ENCODE assay signal across 8 cellular contexts in the genomic region with DNA sequence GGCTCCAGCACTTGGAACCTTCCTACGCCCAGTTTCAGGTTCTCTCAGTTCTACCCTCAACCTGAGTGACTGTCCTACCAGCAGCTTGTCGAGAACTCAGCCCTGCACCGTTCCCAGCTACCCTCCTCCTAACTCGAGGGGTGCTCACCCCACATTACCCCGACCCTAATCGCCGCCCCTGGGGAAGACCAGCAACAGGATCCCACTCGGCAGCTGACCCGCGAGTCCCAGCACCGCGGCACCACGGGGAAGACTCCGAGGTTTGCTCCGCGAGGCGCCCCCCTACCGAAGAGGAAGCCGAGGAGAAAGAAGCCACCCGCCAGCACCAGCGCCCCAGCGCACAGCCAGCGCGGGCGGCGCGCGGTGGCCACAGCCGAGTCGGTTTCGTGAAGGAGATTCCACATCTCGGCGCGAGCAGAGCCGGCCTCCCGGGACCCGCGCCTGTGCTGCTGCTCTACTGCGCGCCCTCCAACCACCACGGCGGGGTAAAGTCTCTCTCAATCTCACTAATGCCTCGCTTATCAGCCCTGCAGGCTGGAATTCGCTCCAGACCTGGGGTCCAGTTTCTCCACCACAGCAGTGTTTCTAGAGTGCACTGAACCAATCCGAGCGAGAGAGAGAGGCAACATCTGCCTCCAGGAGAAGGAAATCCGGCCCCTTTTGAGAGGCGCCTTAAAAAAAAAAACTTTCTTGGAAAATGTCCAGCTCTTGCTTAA. TPM values are rescaled to one million over a fixed set of nuclear protein-coding genes. Genes with fewer than 3 reads are reported as not detected.
DNase-seq lines count a peak whose midpoint lies in the region; ATAC-seq and TF ChIP-seq lines count a peak whose summit lies in the region.

TSS of gene FOLH1 (minus strand) at position 597 of the 716 bp plus-strand sequence. CDS start at position 404, 193 bp downstream.

- H3K4me2 ChIP-seq in GM23338 = peak within 1 kb of the TSS; percentile 86

- no peaks in the 10 kb centered on the region for H3K9me2 ChIP-seq in GM23338 (ENCODE audit: insufficient read depth)

- peak within 1 kb of the TSS; percentile 78 for H3K4me3 Mint-ChIP-seq in GM23338
- H3K4me3 Mint-ChIP-seq in stimulated activated naive B cell treated with anti-CD40 and anti-IgM and Interleukin-4, amounts not matched to agents 10 μg/mL and 1 μg/mL and 100 μg/mL, for 72 hours = peak within 1 kb of the TSS in 1 of 2 donors; percentile 74

- peaks cover 17% of the 10 kb centered on the region for H3K27me3 Mint-ChIP-seq in GM23338 (ENCODE audit: insufficient read depth, low read depth, poor library complexity)
- peaks cover 14 to 29% of the 10 kb centered on the region in 2 donors for H3K27me3 Mint-ChIP-seq in stimulated activated naive B cell treated with anti-CD40 and anti-IgM and Interleukin-4, amounts not matched to agents 10 μg/mL and 1 μg/mL and 100 μg/mL, for 72 hours

- no peaks in the 10 kb centered on the region for H3K4me1 ChIP-seq in GM23338 (ENCODE audit: insufficient read depth)

- ATAC-seq in GM23338 = peak; percentile 90
- peak; percentile 41 to 67 for ATAC-seq in stimulated activated naive B cell treated with anti-CD40 and anti-IgM and Interleukin-4, amounts not matched to agents 10 μg/mL and 1 μg/mL and 100 μg/mL, for 72 hours (replicated peaks)
- no peak for ATAC-seq in HG03565 (IDR thresholded peaks at IDR 0.05; ENCODE audit: unreplicated experiment)

- no peaks in the 10 kb centered on the region for H3F3A ChIP-seq in GM23338 (replicated peaks; ENCODE audit: low read depth)

- no peak within 1 kb of the TSS for H3K27ac Mint-ChIP-seq in GM23338
- H3K27ac Mint-ChIP-seq in stimulated activated naive B cell treated with anti-CD40 and anti-IgM and Interleukin-4, amounts not matched to agents 10 μg/mL and 1 μg/mL and 100 μg/mL, for 72 hours = no peak within 1 kb of the TSS

- H3K27me3 ChIP-seq in GM23338 (ENCODE audit: insufficient read depth) (peaks cover 47% of the 10 kb centered on the region), WERI-Rb-1 (ENCODE audit: insufficient read depth, low read depth, severe bottlenecking) (peaks cover 15% of the 10 kb centered on the region)

- peak within 1 kb of the TSS; percentile 85 for H2AFZ ChIP-seq in GM23338

- peak; percentile 74 for DNase-seq in GM23338 (ENCODE audit: low spot score)
- DNase-seq in WERI-Rb-1 = peak; percentile 6
- DNase-seq in stimulated activated naive B cell treated with anti-CD40 and anti-IgM and Interleukin-4, amounts not matched to agents 10 μg/mL and 1 μg/mL and 100 μg/mL, for 72 hours = no peak
- no peak for DNase-seq in KG1 (lab: John Stamatoyannopoulos, UW)
- no peak for DNase-seq in activated CD4-positive, CD25-positive, alpha-beta regulatory T cell treated with anti-CD3 and anti-CD28 coated beads, Interleukin-2, amount 50 U/mL, for 72 hours
- no peak for DNase-seq in activated CD8-positive, alpha-beta memory T cell treated with anti-CD3 and anti-CD28 coated beads for 24 hours

- H3K9me3 Mint-ChIP-seq in GM23338 = peaks cover 6% of the 10 kb centered on the region
- H3K9me3 Mint-ChIP-seq in stimulated activated naive B cell treated with anti-CD40 and anti-IgM and Interleukin-4, amounts not matched to agents 10 μg/mL and 1 μg/mL and 100 μg/mL, for 72 hours = no peaks in the 10 kb centered on the region

- H3K36me3 ChIP-seq in GM23338 (ENCODE audit: insufficient read depth) = no peaks in the 10 kb centered on the region
- H3K36me3 ChIP-seq in WERI-Rb-1 = no peaks in the 10 kb centered on the region

- H3K36me3 Mint-ChIP-seq in GM23338 (ENCODE audit: low read depth) = no peaks in the 10 kb centered on the region
- no peaks in the 10 kb centered on the region for H3K36me3 Mint-ChIP-seq in stimulated activated naive B cell treated with anti-CD40 and anti-IgM and Interleukin-4, amounts not matched to agents 10 μg/mL and 1 μg/mL and 100 μg/mL, for 72 hours

- TF ChIP-seq CTCF in GM23338 (conservative IDR thresholded peaks at IDR 0.05; ENCODE audit: low read depth in 2 of 2) (no peak), WERI-Rb-1 (IDR thresholded peaks at IDR 0.05; ENCODE audit: low read depth, low read length) (no peak)

- H3K4me1 Mint-ChIP-seq in GM23338 = no peaks in the 10 kb centered on the region; the same call in 2 of the 3 replicates
- peaks cover 1 to 9% of the 10 kb centered on the region in 2 donors for H3K4me1 Mint-ChIP-seq in stimulated activated naive B cell treated with anti-CD40 and anti-IgM and Interleukin-4, amounts not matched to agents 10 μg/mL and 1 μg/mL and 100 μg/mL, for 72 hours

- no peaks in the 10 kb centered on the region for H4K20me1 ChIP-seq in GM23338 (replicated peaks; ENCODE audit: insufficient read depth)

- H3K4me3 ChIP-seq in GM23338 = peak within 1 kb of the TSS; percentile 78
- no peak within 1 kb of the TSS for H3K4me3 ChIP-seq in WERI-Rb-1 (ENCODE audit: low read depth, low read length)
- H3K4me3 ChIP-seq in iPS-18c (ENCODE audit: insufficient read depth, low read depth, low read length) = peak within 1 kb of the TSS; percentile 47

- H3K27ac ChIP-seq in GM23338 (ENCODE audit: low read depth) (no peak within 1 kb of the TSS), WERI-Rb-1 (no peak within 1 kb of the TSS)

- H3K9me3 ChIP-seq in WERI-Rb-1 (ENCODE audit: severe bottlenecking) (no peaks in the 10 kb centered on the region), iPS-18c (ENCODE audit: control insufficient read depth, insufficient read depth, low read length) (peaks cover 3% of the 10 kb centered on the region)

- H3K79me2 ChIP-seq in GM23338 (replicated peaks; ENCODE audit: insufficient read depth) = no peaks in the 10 kb centered on the region

TF ChIP-seq in GM23338, 12 proteins besides CTCF, POLR2A, EP300 and RAD21 (continues in another document):
- TF ChIP-seq EZH2phosphoT487 (IDR thresholded peaks at IDR 0.05; ENCODE audit: unreplicated experiment) (no peak), ZNF114 (CRISPR knock-in tag; IDR thresholded peaks at IDR 0.05) (no peak), NANOG (IDR thresholded peaks at IDR 0.05; ENCODE audit: borderline replicate concordance) (no peak), ZNF331 (CRISPR knock-in tag; IDR thresholded peaks at IDR 0.05; ENCODE audit: low read depth) (no peak), JUNB (IDR thresholded peaks at IDR 0.05; ENCODE audit: unreplicated experiment) (no peak)
- TF ChIP-seq, protein P1, sequence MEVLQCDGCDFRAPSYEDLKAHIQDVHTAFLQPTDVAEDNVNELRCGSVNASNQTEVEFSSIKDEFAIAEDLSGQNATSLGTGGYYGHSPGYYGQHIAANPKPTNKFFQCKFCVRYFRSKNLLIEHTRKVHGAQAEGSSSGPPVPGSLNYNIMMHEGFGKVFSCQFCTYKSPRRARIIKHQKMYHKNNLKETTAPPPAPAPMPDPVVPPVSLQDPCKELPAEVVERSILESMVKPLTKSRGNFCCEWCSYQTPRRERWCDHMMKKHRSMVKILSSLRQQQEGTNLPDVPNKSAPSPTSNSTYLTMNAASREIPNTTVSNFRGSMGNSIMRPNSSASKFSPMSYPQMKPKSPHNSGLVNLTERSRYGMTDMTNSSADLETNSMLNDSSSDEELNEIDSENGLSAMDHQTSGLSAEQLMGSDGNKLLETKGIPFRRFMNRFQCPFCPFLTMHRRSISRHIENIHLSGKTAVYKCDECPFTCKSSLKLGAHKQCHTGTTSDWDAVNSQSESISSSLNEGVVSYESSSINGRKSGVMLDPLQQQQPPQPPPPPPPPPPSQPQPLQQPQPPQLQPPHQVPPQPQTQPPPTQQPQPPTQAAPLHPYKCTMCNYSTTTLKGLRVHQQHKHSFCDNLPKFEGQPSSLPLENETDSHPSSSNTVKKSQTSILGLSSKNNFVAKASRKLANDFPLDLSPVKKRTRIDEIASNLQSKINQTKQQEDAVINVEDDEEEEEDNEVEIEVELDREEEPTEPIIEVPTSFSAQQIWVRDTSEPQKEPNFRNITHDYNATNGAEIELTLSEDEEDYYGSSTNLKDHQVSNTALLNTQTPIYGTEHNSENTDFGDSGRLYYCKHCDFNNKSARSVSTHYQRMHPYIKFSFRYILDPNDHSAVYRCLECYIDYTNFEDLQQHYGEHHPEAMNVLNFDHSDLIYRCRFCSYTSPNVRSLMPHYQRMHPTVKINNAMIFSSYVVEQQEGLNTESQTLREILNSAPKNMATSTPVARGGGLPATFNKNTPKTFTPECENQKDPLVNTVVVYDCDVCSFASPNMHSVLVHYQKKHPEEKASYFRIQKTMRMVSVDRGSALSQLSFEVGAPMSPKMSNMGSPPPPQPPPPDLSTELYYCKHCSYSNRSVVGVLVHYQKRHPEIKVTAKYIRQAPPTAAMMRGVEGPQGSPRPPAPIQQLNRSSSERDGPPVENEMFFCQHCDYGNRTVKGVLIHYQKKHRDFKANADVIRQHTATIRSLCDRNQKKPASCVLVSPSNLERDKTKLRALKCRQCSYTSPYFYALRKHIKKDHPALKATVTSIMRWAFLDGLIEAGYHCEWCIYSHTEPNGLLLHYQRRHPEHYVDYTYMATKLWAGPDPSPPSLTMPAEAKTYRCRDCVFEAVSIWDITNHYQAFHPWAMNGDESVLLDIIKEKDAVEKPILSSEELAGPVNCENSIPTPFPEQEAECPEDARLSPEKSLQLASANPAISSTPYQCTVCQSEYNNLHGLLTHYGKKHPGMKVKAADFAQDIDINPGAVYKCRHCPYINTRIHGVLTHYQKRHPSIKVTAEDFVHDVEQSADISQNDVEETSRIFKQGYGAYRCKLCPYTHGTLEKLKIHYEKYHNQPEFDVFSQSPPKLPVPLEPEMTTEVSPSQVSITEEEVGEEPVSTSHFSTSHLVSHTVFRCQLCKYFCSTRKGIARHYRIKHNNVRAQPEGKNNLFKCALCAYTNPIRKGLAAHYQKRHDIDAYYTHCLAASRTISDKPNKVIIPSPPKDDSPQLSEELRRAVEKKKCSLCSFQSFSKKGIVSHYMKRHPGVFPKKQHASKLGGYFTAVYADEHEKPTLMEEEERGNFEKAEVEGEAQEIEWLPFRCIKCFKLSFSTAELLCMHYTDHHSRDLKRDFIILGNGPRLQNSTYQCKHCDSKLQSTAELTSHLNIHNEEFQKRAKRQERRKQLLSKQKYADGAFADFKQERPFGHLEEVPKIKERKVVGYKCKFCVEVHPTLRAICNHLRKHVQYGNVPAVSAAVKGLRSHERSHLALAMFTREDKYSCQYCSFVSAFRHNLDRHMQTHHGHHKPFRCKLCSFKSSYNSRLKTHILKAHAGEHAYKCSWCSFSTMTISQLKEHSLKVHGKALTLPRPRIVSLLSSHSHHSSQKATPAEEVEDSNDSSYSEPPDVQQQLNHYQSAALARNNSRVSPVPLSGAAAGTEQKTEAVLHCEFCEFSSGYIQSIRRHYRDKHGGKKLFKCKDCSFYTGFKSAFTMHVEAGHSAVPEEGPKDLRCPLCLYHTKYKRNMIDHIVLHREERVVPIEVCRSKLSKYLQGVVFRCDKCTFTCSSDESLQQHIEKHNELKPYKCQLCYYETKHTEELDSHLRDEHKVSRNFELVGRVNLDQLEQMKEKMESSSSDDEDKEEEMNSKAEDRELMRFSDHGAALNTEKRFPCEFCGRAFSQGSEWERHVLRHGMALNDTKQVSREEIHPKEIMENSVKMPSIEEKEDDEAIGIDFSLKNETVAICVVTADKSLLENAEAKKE (CRISPR knock-in tag; IDR thresholded peaks at IDR 0.05) = no peak

RNA-seq across cellular contexts. Expression of gene FOLH1, which starts in this region (rescaled TPM):
- total RNA-seq in GM23338 (2014; rRNA removed; shearing (Covaris generic)) = 0.27 and 1.5 TPM in 2 replicates
- polyA plus RNA-seq in GM23338 (2016; fragmentation: Nextera tagmentation; extraction: Ambion mirVana) = 0.23 and 0.32 TPM in 2 replicates

Comparison
In these comparisons a context has a peak if more than half of its experiments do, and no peak if none do; other contexts are left out.
1. DNase-seq: peak in GM23338 (single experiment) and WERI-Rb-1 (single experiment); none in stimulated activated naive B cell treated with anti-CD40 and anti-IgM and Interleukin-4, amounts not matched to agents 10 μg/mL and 1 μg/mL and 100 μg/mL, for 72 hours (single experiment), KG1 (single experiment), activated CD4-positive, CD25-positive, alpha-beta regulatory T cell treated with anti-CD3 and anti-CD28 coated beads, Interleukin-2, amount 50 U/mL, for 72 hours (single experiment) and activated CD8-positive, alpha-beta memory T cell treated with anti-CD3 and anti-CD28 coated beads for 24 hours (single experiment).